ENCODE assay signal across 1 cellular context in genomic region chr1:40315239-40315794, GRCh38.
TF ChIP-seq lines count a peak whose summit lies in the region.

No MANE protein-coding gene starts in this region.

TF ChIP-seq in WTC11, 78 proteins besides CTCF, POLR2A, EP300 and RAD21 (continued from another document):
- TF ChIP-seq AR (CRISPR knock-in tag; IDR thresholded peaks at IDR 0.05) (no peak), SOX15 (CRISPR knock-in tag; IDR thresholded peaks at IDR 0.05) (no peak), MLX (CRISPR knock-in tag; IDR thresholded peaks at IDR 0.05) (no peak)
